In genomic region chr10:6144609-6145413, GRCh38 we compare ENCODE assay signal across 8 cellular contexts. TPM values are rescaled to one million over a fixed set of nuclear protein-coding genes. Genes with fewer than 3 reads are reported as not detected.
DNase-seq lines count a peak whose midpoint lies in the region; ATAC-seq, FAIRE-seq and TF ChIP-seq lines count a peak whose summit lies in the region.

No MANE protein-coding gene starts in this region.

- no peaks in the 10 kb centered on the region for H3K36me3 ChIP-seq in SJCRH30
- no peaks in the 10 kb centered on the region for H3K36me3 ChIP-seq in neutrophil

- H3K27me3 ChIP-seq in HL-60 (ENCODE audit: insufficient read depth, poor library complexity, severe bottlenecking): no peaks in the 10 kb centered on the region
- no peaks in the 10 kb centered on the region for H3K27me3 ChIP-seq in SJCRH30
- no peaks in the 10 kb centered on the region for H3K27me3 ChIP-seq in neutrophil

- peak; percentile 73 for ATAC-seq in GM19467 (IDR thresholded peaks at IDR 0.05; ENCODE audit: unreplicated experiment)

- TF ChIP-seq CTCF in HL-60 (IDR thresholded peaks at IDR 0.05; ENCODE audit: insufficient read depth, low read length) (no peak), neutrophil (IDR thresholded peaks at IDR 0.05) (peak; percentile 59)

- H3K27ac ChIP-seq in HL-60 (replicated peaks) (peak overlapping the region; percentile 52), SJCRH30 (peak overlapping the region; percentile 35; the same call in 1 of the 2 replicates), neutrophil (peak overlapping the region; percentile 99), substantia nigra (ENCODE audit: low read depth, low read length, poor library complexity, severe bottlenecking) (peak overlapping the region; percentile 69)

- H3K9me3 ChIP-seq in SJCRH30 (replicated peaks) (no peaks in the 10 kb centered on the region), neutrophil (no peaks in the 10 kb centered on the region)

- no peak for FAIRE-seq in frontal cortex (lab: Jason Lieb, UNC)

- peak overlapping the region; percentile 55 for H3K4me3 ChIP-seq in HL-60 (replicated peaks; ENCODE audit: insufficient read depth, low read length)
- H3K4me3 ChIP-seq in SJCRH30: peak overlapping the region; percentile 85
- H3K4me3 ChIP-seq in neutrophil (ENCODE audit: low read depth in 1 of 2, low read length in 1 of 2): peak overlapping the region; percentile 87 to 94

- H3K4me1 ChIP-seq in SJCRH30: peaks cover 6% of the 10 kb centered on the region; the same call in 1 of the 2 replicates
- peaks cover 88 to 91% of the 10 kb centered on the region in 2 experiments for H3K4me1 ChIP-seq in neutrophil (ENCODE audit: control insufficient read depth in 1 of 2, insufficient read depth in 1 of 2, low read depth in 1 of 2, low read length in 1 of 2)

- DNase-seq in COLO829 (ENCODE audit: low spot score): peak; percentile 35
- peak in 1 of 2 experiments; percentile 70 for DNase-seq in HL-60 (ENCODE audit: low read depth in 1 of 2, low spot score in 1 of 2)
- peak; percentile 71 to 76 for DNase-seq in SJCRH30
- DNase-seq in activated naive CD4-positive, alpha-beta T cell (lab: John Stamatoyannopoulos, UW): peak; percentile 62 to 85 (median 70)
- peak; percentile 90 to 93 for DNase-seq in frontal cortex (ENCODE audit: low spot score in 2 of 2)
- peak in 48 of 49 donors; percentile 38 to 91 (median 70) for DNase-seq in substantia nigra (lab: John Stamatoyannopoulos, UW)

RNA-seq across cellular contexts. Expression of gene RBM17, which starts 56.0 kb away (rescaled TPM):
- 59.8 and 60.6 TPM in 2 replicates for total RNA-seq in SJCRH30 (2014; rRNA removed; shearing (Covaris generic))
- 31.8 TPM for total RNA-seq in frontal cortex

RNA-seq across cellular contexts. Expression of gene PFKFB3, which starts 57.9 kb away (rescaled TPM):
- total RNA-seq in SJCRH30 (2014; rRNA removed; shearing (Covaris generic)): 11.0 and 11.2 TPM in 2 replicates
- 14.3 TPM for total RNA-seq in frontal cortex

Comparison
In these comparisons a context has a peak if more than half of its experiments do, and no peak if none do; other contexts are left out.
1. H3K27ac ChIP-seq: peak in every context shown above with its lines; median percentile 99 in neutrophil; 69 in substantia nigra; 52 in HL-60; 35 in SJCRH30.